ENCODE assay signal across 2 cellular contexts in the genomic region with DNA sequence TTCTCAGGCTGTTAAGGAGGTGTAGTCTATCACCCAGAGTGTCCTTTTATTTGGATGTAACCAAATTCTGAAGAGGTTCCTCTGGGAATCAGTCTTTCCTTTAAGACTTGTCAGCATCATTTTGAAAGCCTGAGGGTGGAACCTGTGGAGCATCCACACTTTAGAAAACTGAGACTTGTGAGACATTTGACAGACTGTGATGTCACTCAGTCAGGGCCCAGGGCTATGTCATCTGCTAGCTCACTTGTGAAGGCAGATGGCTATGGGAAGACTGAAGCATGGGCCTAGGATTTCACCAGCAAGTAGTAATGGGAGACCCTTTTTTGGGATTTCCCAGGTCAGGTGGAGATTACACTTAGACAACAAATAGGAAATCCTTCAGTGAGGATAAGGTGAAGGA.
TF ChIP-seq lines count a peak whose summit lies in the region.

No MANE protein-coding gene starts in this region.

TF ChIP-seq in HEK293, 187 proteins besides CTCF, POLR2A, EP300 and RAD21 (continued from another document):
- TF ChIP-seq, protein P1, sequence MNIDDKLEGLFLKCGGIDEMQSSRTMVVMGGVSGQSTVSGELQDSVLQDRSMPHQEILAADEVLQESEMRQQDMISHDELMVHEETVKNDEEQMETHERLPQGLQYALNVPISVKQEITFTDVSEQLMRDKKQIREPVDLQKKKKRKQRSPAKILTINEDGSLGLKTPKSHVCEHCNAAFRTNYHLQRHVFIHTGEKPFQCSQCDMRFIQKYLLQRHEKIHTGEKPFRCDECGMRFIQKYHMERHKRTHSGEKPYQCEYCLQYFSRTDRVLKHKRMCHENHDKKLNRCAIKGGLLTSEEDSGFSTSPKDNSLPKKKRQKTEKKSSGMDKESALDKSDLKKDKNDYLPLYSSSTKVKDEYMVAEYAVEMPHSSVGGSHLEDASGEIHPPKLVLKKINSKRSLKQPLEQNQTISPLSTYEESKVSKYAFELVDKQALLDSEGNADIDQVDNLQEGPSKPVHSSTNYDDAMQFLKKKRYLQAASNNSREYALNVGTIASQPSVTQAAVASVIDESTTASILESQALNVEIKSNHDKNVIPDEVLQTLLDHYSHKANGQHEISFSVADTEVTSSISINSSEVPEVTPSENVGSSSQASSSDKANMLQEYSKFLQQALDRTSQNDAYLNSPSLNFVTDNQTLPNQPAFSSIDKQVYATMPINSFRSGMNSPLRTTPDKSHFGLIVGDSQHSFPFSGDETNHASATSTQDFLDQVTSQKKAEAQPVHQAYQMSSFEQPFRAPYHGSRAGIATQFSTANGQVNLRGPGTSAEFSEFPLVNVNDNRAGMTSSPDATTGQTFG (tag by site-specific recombination; IDR thresholded peaks at IDR 0.05; ENCODE audit: borderline replicate concordance), result no peak
TF ChIP-seq in HEK293: peak in this region for 1.

TF ChIP-seq in H1, 55 proteins besides CTCF, POLR2A, EP300 and RAD21 (continued from another document):
- TF ChIP-seq, protein P2, sequence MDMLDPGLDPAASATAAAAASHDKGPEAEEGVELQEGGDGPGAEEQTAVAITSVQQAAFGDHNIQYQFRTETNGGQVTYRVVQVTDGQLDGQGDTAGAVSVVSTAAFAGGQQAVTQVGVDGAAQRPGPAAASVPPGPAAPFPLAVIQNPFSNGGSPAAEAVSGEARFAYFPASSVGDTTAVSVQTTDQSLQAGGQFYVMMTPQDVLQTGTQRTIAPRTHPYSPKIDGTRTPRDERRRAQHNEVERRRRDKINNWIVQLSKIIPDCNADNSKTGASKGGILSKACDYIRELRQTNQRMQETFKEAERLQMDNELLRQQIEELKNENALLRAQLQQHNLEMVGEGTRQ (IDR thresholded peaks at IDR 0.05; ENCODE audit: low read length), result no peak
TF ChIP-seq in H1: peak in this region for 0.
